ENCODE assay signal across 25 cellular contexts in genomic region chr9:106065579-106066214, GRCh38.
"Had no signal": no experiment of that assay in that cellular context is flagged by ENCODE, and none has a peak within 500 bp of the region (broad histone marks: within the 10 kb centered on the region; RNA-seq: fewer than 3 reads in every experiment).

No MANE protein-coding gene starts in this region.

- DNase-seq: IMR-90, Karpas-422, KG1, MG63, NCI-H1092, NCI-H1105 treated with DMSO at 0.1 percent for 48 hours, NCI-H1417 treated with DMSO at 0.1 percent for 48 hours, NCI-H146, NCI-H1694 treated with DMSO at 0.1 percent for 48 hours, NCI-H1930, NCI-H2081 treated with DMSO at 0.1 percent for 48 hours, NCI-H2171, NCI-H226, NCI-H446, NCI-H510A, NCI-H524 treated with DMSO at 0.1 percent for 48 hours, NCI-H69, NCI-H774, PC-3, SIG-M5 had no signal

- H3K27ac ChIP-seq: RWPE1, SJSA1, SK-N-MC had no signal

- H3K4me3 ChIP-seq: MG63, SJSA1, SK-N-MC had no signal

- H3K9me3 ChIP-seq: MG63, SJSA1 had no signal

- H3K27me3 ChIP-seq: MG63, SJSA1 had no signal

- ATAC-seq: HepG2, Panc1, PC-3 had no signal

- H3K36me3 ChIP-seq: MG63, SJSA1 had no signal
